In the genomic region with DNA sequence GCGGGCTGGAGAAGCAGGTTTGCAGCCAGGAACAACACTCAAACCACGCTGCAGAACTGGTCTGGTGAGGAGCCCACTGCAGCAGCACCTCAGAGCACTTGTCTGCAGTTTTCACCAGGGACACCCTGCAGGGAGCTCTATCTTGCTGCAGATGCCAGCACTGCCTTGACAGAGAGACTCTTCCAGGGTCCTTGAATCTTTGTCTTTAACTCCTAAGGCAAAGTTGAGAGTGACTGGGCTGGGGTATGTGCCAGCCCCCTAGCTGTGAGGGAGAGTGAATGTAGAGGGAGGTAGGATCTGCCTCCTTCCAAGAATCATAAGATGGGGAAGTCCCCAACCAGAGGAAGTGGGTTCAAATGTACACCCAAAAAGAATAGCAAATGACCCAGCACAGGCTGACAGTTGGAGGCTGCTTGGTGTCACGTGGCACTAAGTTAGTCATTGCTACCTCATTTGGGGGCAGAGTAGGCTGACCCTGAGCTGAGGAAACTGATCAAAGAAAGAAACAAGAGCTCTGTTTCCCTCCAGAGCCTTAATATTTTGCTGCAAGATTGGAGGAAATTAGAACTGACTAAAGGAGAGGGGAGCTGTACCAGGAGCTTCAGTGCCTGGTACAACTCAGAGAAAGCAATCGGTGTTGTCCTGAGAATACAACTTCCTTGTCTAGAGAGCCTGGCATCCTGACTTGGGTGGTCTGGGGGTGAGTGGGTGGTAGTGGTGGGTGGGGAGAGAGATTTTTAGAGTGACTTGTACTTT, we compare ENCODE assay signal across 1 cellular context.
TF ChIP-seq lines count a peak whose summit lies in the region.

No MANE protein-coding gene starts in this region.

TF ChIP-seq in GM12878, 131 proteins besides CTCF, POLR2A, EP300 and RAD21 (continued from another document):
- TF ChIP-seq DPF2 (IDR thresholded peaks at IDR 0.05) (peak; percentile 44; the same call in 1 of the 2 replicates), CREB1 (IDR thresholded peaks at IDR 0.05; ENCODE audit: low read depth) (peak; percentile 27), IRF4 (IDR thresholded peaks at IDR 0.05; ENCODE audit: low read depth, low read length) (no peak), RAD51 (IDR thresholded peaks at IDR 0.05) (peak; percentile 97), TCF12 (IDR thresholded peaks at IDR 0.05; ENCODE audit: low read depth, low read length) (no peak), HDAC6 (IDR thresholded peaks at IDR 0.05; ENCODE audit: unreplicated experiment) (no peak), POLR2AphosphoS5 (IDR thresholded peaks at IDR 0.05; ENCODE audit: low read length) (peak; percentile 73), HDAC2 (IDR thresholded peaks at IDR 0.05) (no peak), NR2F1 (conservative IDR thresholded peaks at IDR 0.05) (peak; percentile 91), SMAD5 (IDR thresholded peaks at IDR 0.05; ENCODE audit: low read depth) (peak; percentile 31; the same call in 1 of the 2 replicates), PAX8 (IDR thresholded peaks at IDR 0.05) (no peak), NBN (IDR thresholded peaks at IDR 0.05) (peak; percentile 77; the same call in 1 of the 2 replicates), RCOR1 (conservative IDR thresholded peaks at IDR 0.05; ENCODE audit: low read depth, low read length) (no peak), SIN3A (IDR thresholded peaks at IDR 0.05; ENCODE audit: low read depth, low read length) (0 out of 2 replicates have a peak, but pooled peaks have one; percentile 47), TCF7 (IDR thresholded peaks at IDR 0.05; ENCODE audit: borderline replicate concordance) (no peak), IKZF1 (conservative IDR thresholded peaks at IDR 0.05) (peak; percentile 73; the same call in 1 of the 2 replicates), ZBED1 (IDR thresholded peaks at IDR 0.05; ENCODE audit: borderline replicate concordance) (peak; percentile 16; the same call in 1 of the 2 replicates), ZNF24 (IDR thresholded peaks at IDR 0.05) (no peak), MXI1 (IDR thresholded peaks at IDR 0.05; ENCODE audit: low read depth, low read length) (no peak; the same call in 1 of the 2 replicates), HDGF (IDR thresholded peaks at IDR 0.05) (no peak), BRCA1 (IDR thresholded peaks at IDR 0.05; ENCODE audit: low read depth, low read length) (no peak), PAX5 (IDR thresholded peaks at IDR 0.05; ENCODE audit: borderline replicate concordance, low read depth, low read length) (no peak)
- TF ChIP-seq, protein P1, sequence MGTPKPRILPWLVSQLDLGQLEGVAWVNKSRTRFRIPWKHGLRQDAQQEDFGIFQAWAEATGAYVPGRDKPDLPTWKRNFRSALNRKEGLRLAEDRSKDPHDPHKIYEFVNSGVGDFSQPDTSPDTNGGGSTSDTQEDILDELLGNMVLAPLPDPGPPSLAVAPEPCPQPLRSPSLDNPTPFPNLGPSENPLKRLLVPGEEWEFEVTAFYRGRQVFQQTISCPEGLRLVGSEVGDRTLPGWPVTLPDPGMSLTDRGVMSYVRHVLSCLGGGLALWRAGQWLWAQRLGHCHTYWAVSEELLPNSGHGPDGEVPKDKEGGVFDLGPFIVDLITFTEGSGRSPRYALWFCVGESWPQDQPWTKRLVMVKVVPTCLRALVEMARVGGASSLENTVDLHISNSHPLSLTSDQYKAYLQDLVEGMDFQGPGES (IDR thresholded peaks at IDR 0.05): no peak
- TF ChIP-seq, protein P2, sequence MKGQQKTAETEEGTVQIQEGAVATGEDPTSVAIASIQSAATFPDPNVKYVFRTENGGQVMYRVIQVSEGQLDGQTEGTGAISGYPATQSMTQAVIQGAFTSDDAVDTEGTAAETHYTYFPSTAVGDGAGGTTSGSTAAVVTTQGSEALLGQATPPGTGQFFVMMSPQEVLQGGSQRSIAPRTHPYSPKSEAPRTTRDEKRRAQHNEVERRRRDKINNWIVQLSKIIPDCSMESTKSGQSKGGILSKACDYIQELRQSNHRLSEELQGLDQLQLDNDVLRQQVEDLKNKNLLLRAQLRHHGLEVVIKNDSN (IDR thresholded peaks at IDR 0.05; ENCODE audit: borderline replicate concordance, extremely low read length, insufficient read depth, low read depth, low read length): peak; percentile 81
- TF ChIP-seq, protein P3, sequence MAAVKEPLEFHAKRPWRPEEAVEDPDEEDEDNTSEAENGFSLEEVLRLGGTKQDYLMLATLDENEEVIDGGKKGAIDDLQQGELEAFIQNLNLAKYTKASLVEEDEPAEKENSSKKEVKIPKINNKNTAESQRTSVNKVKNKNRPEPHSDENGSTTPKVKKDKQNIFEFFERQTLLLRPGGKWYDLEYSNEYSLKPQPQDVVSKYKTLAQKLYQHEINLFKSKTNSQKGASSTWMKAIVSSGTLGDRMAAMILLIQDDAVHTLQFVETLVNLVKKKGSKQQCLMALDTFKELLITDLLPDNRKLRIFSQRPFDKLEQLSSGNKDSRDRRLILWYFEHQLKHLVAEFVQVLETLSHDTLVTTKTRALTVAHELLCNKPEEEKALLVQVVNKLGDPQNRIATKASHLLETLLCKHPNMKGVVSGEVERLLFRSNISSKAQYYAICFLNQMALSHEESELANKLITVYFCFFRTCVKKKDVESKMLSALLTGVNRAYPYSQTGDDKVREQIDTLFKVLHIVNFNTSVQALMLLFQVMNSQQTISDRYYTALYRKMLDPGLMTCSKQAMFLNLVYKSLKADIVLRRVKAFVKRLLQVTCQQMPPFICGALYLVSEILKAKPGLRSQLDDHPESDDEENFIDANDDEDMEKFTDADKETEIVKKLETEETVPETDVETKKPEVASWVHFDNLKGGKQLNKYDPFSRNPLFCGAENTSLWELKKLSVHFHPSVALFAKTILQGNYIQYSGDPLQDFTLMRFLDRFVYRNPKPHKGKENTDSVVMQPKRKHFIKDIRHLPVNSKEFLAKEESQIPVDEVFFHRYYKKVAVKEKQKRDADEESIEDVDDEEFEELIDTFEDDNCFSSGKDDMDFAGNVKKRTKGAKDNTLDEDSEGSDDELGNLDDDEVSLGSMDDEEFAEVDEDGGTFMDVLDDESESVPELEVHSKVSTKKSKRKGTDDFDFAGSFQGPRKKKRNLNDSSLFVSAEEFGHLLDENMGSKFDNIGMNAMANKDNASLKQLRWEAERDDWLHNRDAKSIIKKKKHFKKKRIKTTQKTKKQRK (IDR thresholded peaks at IDR 0.05; ENCODE audit: low read depth, low read length): no peak
